ENCODE assay signal across 2 cellular contexts in genomic region chr6:117534974-117535373, GRCh38.
TF ChIP-seq lines count a peak whose summit lies in the region.

No MANE protein-coding gene starts in this region.

TF ChIP-seq in liver, 16 proteins besides CTCF, POLR2A, EP300 and RAD21:
- TF ChIP-seq REST (IDR thresholded peaks at IDR 0.05) (peak; percentile 43), SP1 (IDR thresholded peaks at IDR 0.05) (peak; percentile 62), GABPA (IDR thresholded peaks at IDR 0.05 in 1 of 2, conservative IDR thresholded peaks at IDR 0.05 in 1 of 2) (no peak), RXRA (IDR thresholded peaks at IDR 0.05) (peak; percentile 97 to 98), MAX (IDR thresholded peaks at IDR 0.05) (peak; percentile 33), NR2F2 (IDR thresholded peaks at IDR 0.05) (peak; percentile 75), HNF4A (conservative IDR thresholded peaks at IDR 0.05) (peak; percentile 50), EGR1 (IDR thresholded peaks at IDR 0.05; ENCODE audit: low read depth in 2 of 2) (peak in 1 of 2 donors; percentile 45), HNF4G (IDR thresholded peaks at IDR 0.05) (no peak), ZBTB33 (IDR thresholded peaks at IDR 0.05) (peak; percentile 15), FOXA2 (IDR thresholded peaks at IDR 0.05) (no peak), TAF1 (conservative IDR thresholded peaks at IDR 0.05) (no peak), YY1 (IDR thresholded peaks at IDR 0.05) (peak; percentile 22), JUND (IDR thresholded peaks at IDR 0.05) (no peak), FOXA1 (IDR thresholded peaks at IDR 0.05) (no peak), ATF3 (IDR thresholded peaks at IDR 0.05) (no peak)

TF ChIP-seq in HepG2, 621 proteins besides CTCF, POLR2A, EP300 and RAD21:
- TF ChIP-seq RCOR2 (CRISPR knock-in tag; IDR thresholded peaks at IDR 0.05) = no peak
- no peak for TF ChIP-seq ZBTB4 (CRISPR knock-in tag; IDR thresholded peaks at IDR 0.05; ENCODE audit: borderline replicate concordance)
- TF ChIP-seq AKAP8 (CRISPR knock-in tag; IDR thresholded peaks at IDR 0.05) = no peak
- TF ChIP-seq HOMEZ (CRISPR knock-in tag; IDR thresholded peaks at IDR 0.05; ENCODE audit: low read depth) = no peak
- TF ChIP-seq DRAP1 (CRISPR knock-in tag; IDR thresholded peaks at IDR 0.05) = no peak
- no peak for TF ChIP-seq ATF6 (CRISPR knock-in tag; conservative IDR thresholded peaks at IDR 0.05)
- no peak for TF ChIP-seq NR2C2 (CRISPR knock-in tag; IDR thresholded peaks at IDR 0.05; ENCODE audit: borderline replicate concordance)
- no peak for TF ChIP-seq ZBTB7A (CRISPR knock-in tag; IDR thresholded peaks at IDR 0.05)
- TF ChIP-seq YEATS2 (CRISPR knock-in tag; IDR thresholded peaks at IDR 0.05; ENCODE audit: borderline replicate concordance) = no peak
- TF ChIP-seq SNAI1 (CRISPR knock-in tag; IDR thresholded peaks at IDR 0.05; ENCODE audit: borderline replicate concordance) = no peak
- TF ChIP-seq MAFK (conservative IDR thresholded peaks at IDR 0.05 in 1 of 2, IDR thresholded peaks at IDR 0.05 in 1 of 2; ENCODE audit: low read length in 2 of 2) = no peak
- no peak for TF ChIP-seq ZEB1 (IDR thresholded peaks at IDR 0.05; ENCODE audit: insufficient replicate concordance, low read depth)
- no peak for TF ChIP-seq HMG20B (CRISPR knock-in tag; conservative IDR thresholded peaks at IDR 0.05)
- no peak for TF ChIP-seq TBX2 (CRISPR knock-in tag; IDR thresholded peaks at IDR 0.05; ENCODE audit: borderline replicate concordance)
- no peak for TF ChIP-seq RFX3 (CRISPR knock-in tag; IDR thresholded peaks at IDR 0.05)
- no peak for TF ChIP-seq KDM2A (CRISPR knock-in tag; IDR thresholded peaks at IDR 0.05; ENCODE audit: borderline replicate concordance, low read depth)
